1 cellular context compared by ENCODE assay signal in genomic region chr9:104080983-104081382, GRCh38.
TF ChIP-seq lines count a peak whose summit lies in the region.

No MANE protein-coding gene starts in this region.

TF ChIP-seq in GM23338, 12 proteins besides CTCF, POLR2A, EP300 and RAD21:
- TF ChIP-seq ZNF462 (CRISPR knock-in tag; IDR thresholded peaks at IDR 0.05) (no peak), REST (IDR thresholded peaks at IDR 0.05; ENCODE audit: unreplicated experiment) (no peak), CREB1 (CRISPR knock-in tag; IDR thresholded peaks at IDR 0.05; ENCODE audit: low read depth) (no peak), ZNF331 (CRISPR knock-in tag; IDR thresholded peaks at IDR 0.05; ENCODE audit: low read depth) (no peak), STAT1 (IDR thresholded peaks at IDR 0.05; ENCODE audit: unreplicated experiment) (no peak), EZH2phosphoT487 (IDR thresholded peaks at IDR 0.05; ENCODE audit: unreplicated experiment) (no peak), ETS1 (IDR thresholded peaks at IDR 0.05) (no peak), JUNB (IDR thresholded peaks at IDR 0.05; ENCODE audit: unreplicated experiment) (no peak), ZNF114 (CRISPR knock-in tag; IDR thresholded peaks at IDR 0.05) (no peak), POLR2AphosphoS5 (IDR thresholded peaks at IDR 0.05; ENCODE audit: low read depth) (no peak), NANOG (IDR thresholded peaks at IDR 0.05; ENCODE audit: borderline replicate concordance) (no peak), EZH2 (IDR thresholded peaks at IDR 0.05; ENCODE audit: low read depth, unreplicated experiment) (no peak)
